Comparison of ENCODE assay signal across 25 cellular contexts in the genomic region with DNA sequence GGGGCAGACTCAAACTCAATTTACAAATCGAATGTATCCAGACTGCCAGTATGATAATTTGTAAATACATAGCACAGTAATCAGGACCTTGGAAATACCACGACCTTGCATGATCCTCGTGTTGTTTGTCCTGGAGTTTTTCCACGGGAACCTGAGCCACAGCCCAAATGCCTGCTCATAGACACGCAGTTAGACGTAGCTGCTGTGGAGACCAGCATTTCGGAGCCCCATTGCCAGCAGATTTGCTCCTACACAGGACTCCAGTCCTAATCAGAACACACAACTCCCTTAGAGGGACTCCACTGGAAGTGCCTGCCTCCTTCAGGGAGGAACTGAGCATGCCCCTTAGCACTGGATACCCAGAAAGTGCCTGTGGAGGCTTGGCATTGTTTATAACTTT.
DNase-seq lines count a peak whose midpoint lies in the region; ATAC-seq and TF ChIP-seq lines count a peak whose summit lies in the region.
"Had no signal": no experiment of that assay in that cellular context is flagged by ENCODE, and none has a peak within 500 bp of the region (broad histone marks: within the 10 kb centered on the region; RNA-seq: fewer than 3 reads in every experiment).

No MANE protein-coding gene starts in this region.

- H3K4me2 ChIP-seq in PC-9, result no peak overlapping the region
- H3K4me2 ChIP-seq: neural progenitor cell had no signal

- H2AFZ ChIP-seq in PC-9, result no peak overlapping the region
- H2AFZ ChIP-seq: neural progenitor cell had no signal

- H3K9me3 Mint-ChIP-seq in brain (no peaks in the 10 kb centered on the region), glutamatergic neuron (ENCODE audit: unreplicated experiment) (no peaks in the 10 kb centered on the region)
- H3K9me3 Mint-ChIP-seq: activated naive CD4-positive, alpha-beta T cell treated with anti-CD3 and anti-CD28 coated beads, Interleukin-2, amount 50 U/mL, for 72 hours; neural progenitor cell had no signal

- TF ChIP-seq CTCF in brain (conservative IDR thresholded peaks at IDR 0.05) (no peak), glutamatergic neuron (IDR thresholded peaks at IDR 0.05; ENCODE audit: partially characterized antibody, unreplicated experiment) (no peak), omental fat pad (IDR thresholded peaks at IDR 0.05) (no peak), PC-9 (conservative IDR thresholded peaks at IDR 0.05) (no peak)

- H3K4me3 ChIP-seq in HUES48 (ENCODE audit: low read depth, low read length) (no peak overlapping the region), skeletal muscle tissue (ENCODE audit: low read length in 3 of 3) (peak overlapping the region in 1 of 3 donors; percentile 38), PC-9 (no peak overlapping the region)
- H3K4me3 ChIP-seq: dorsolateral prefrontal cortex, neural progenitor cell, prostate gland had no signal

- CTCF ChIA-PET in PC-9 (lab: Charles Lee), result no interaction called here

- H3K27me3 Mint-ChIP-seq in brain (no peaks in the 10 kb centered on the region), glutamatergic neuron (ENCODE audit: unreplicated experiment) (no peaks in the 10 kb centered on the region)

- H3K36me3 ChIP-seq in HUES48 (ENCODE audit: control insufficient read depth, insufficient read depth, low read length) (no peaks in the 10 kb centered on the region), skeletal muscle tissue (ENCODE audit: control insufficient read depth in 3 of 3, insufficient read depth in 3 of 3, low read length in 3 of 3) (no peaks in the 10 kb centered on the region), PC-9 (ENCODE audit: low read depth) (no peaks in the 10 kb centered on the region)
- H3K36me3 ChIP-seq: neural progenitor cell, prostate gland had no signal

- intact Hi-C loops in PC-9 (cut with micrococcal nuclease; ENCODE audit: unreplicated experiment), result loop anchor here (2.0 kb wide), 1 partner anchor 25 kb away; no protein-coding TSS in a partner anchor

- H3K9me3 ChIP-seq in HUES48 (ENCODE audit: control insufficient read depth, insufficient read depth, low read length) (no peaks in the 10 kb centered on the region), skeletal muscle tissue (ENCODE audit: control insufficient read depth in 3 of 3, low read length in 3 of 3) (no peaks in the 10 kb centered on the region), PC-9 (ENCODE audit: insufficient read depth, low read depth) (no peaks in the 10 kb centered on the region)
- H3K9me3 ChIP-seq: Caco-2, prostate gland had no signal

- H3K4me3 Mint-ChIP-seq in brain, result no peak overlapping the region
- no peak overlapping the region for H3K4me3 Mint-ChIP-seq in glutamatergic neuron (ENCODE audit: unreplicated experiment)
- H3K4me3 Mint-ChIP-seq: neural progenitor cell had no signal

- ATAC-seq in omental fat pad (ENCODE audit: low FRiP score), result no peak
- ATAC-seq: activated naive CD4-positive, alpha-beta T cell treated with anti-CD3 and anti-CD28 coated beads, Interleukin-2, amount 50 U/mL, for 72 hours had no signal

- no peaks in the 10 kb centered on the region for H3K9me2 ChIP-seq in PC-9 (ENCODE audit: insufficient read depth)

- no TSS peak for BruUV-seq in PC-9 (replicated peaks; lab: Mats Ljungman, UMichigan)

- peak overlapping the region in 3 of 5 experiments; percentile 40 to 84 (median 59) for H3K27ac Mint-ChIP-seq in brain
- H3K27ac Mint-ChIP-seq in glutamatergic neuron (ENCODE audit: unreplicated experiment), result no peak overlapping the region
- H3K27ac Mint-ChIP-seq: neural progenitor cell had no signal

- POLR2A ChIA-PET in PC-9 (lab: Charles Lee; ENCODE audit: unreplicated experiment), result no interaction called here

- H3K4me1 Mint-ChIP-seq in brain, result peaks cover 42% of the 10 kb centered on the region
- peaks cover 25% of the 10 kb centered on the region for H3K4me1 Mint-ChIP-seq in glutamatergic neuron (ENCODE audit: low read depth, unreplicated experiment)

- H3K4me1 ChIP-seq in HUES48 (ENCODE audit: control insufficient read depth, insufficient read depth, low read length) (peaks cover 42% of the 10 kb centered on the region), skeletal muscle tissue (ENCODE audit: control insufficient read depth in 3 of 3, insufficient read depth in 3 of 3, low read length in 3 of 3) (peaks cover 23 to 36% (median 24%) of the 10 kb centered on the region in 3 donors), PC-9 (replicated peaks; ENCODE audit: insufficient read depth) (no peaks in the 10 kb centered on the region)
- H3K4me1 ChIP-seq: Caco-2, neural progenitor cell, prostate gland had no signal

- H4K20me1 ChIP-seq in PC-9 (ENCODE audit: insufficient read depth), result no peaks in the 10 kb centered on the region

- H3K27ac ChIP-seq in HUES48 (ENCODE audit: low read depth, low read length) (peak overlapping the region; percentile 19), skeletal muscle tissue (ENCODE audit: low read depth, low read length) (peak overlapping the region; percentile 22), PC-9 (no peak overlapping the region)
- H3K27ac ChIP-seq: C4-2B, neural progenitor cell, prostate gland had no signal

- H3K79me2 ChIP-seq in PC-9 (ENCODE audit: low read depth), result no peaks in the 10 kb centered on the region

- peaks cover 2% of the 10 kb centered on the region for H3K36me3 Mint-ChIP-seq in brain
- no peaks in the 10 kb centered on the region for H3K36me3 Mint-ChIP-seq in glutamatergic neuron (ENCODE audit: unreplicated experiment)

- H3K27me3 ChIP-seq in HUES48 (ENCODE audit: control insufficient read depth, insufficient read depth, low read length), result no peaks in the 10 kb centered on the region
- no peaks in the 10 kb centered on the region for H3K27me3 ChIP-seq in skeletal muscle tissue (ENCODE audit: control insufficient read depth in 3 of 3, insufficient read depth in 3 of 3, low read length in 3 of 3)
- H3K27me3 ChIP-seq in PC-9 (ENCODE audit: insufficient read depth, low read depth), result no peaks in the 10 kb centered on the region
- H3K27me3 ChIP-seq: dorsolateral prefrontal cortex, neural progenitor cell had no signal

- no peaks in the 10 kb centered on the region for H3F3A ChIP-seq in PC-9 (ENCODE audit: insufficient read depth, low read depth)

- H3K9ac ChIP-seq in HUES48 (ENCODE audit: low read depth, low read length) (no peak overlapping the region), skeletal muscle tissue (ENCODE audit: low read depth in 1 of 3, low read length in 3 of 3) (peak overlapping the region in 2 of 3 donors; percentile 73 to 75)
- H3K9ac ChIP-seq: neural progenitor cell had no signal

- DNase-seq in islet precursor cell (peak; percentile 31), glutamatergic neuron (no peak), omental fat pad (ENCODE audit: low spot score) (no peak), PC-9 (no peak)
- DNase-seq: activated CD4-positive, alpha-beta T cell treated with anti-CD3 and anti-CD28 coated beads, Interleukin-2, amount 50 U/mL, for 48 hours; activated CD4-positive, CD25-positive, alpha-beta regulatory T cell; Caco-2; cerebellar nuclear complex; DMS79; dorsolateral prefrontal cortex; GDM1; KBM-7; kidney glomerular epithelial cell; NCI-H1417 treated with DMSO at 0.1 percent for 48 hours; NCI-H2081; NCI-H345; stimulated activated naive CD4-positive, alpha-beta T cell treated with Interleukin-2 at 50 U/mL for 16 hours; T-helper 1 cell had no signal
